In genomic region chr3:56800373-56801150, GRCh38 we compare ENCODE assay signal across 8 cellular contexts. TPM values are rescaled to one million over a fixed set of nuclear protein-coding genes. Genes with fewer than 3 reads are reported as not detected.
A peak's percentile ranks its signal among the peaks of the same experiment; 100 is the strongest.
DNase-seq lines count a peak whose midpoint lies in the region; ATAC-seq and TF ChIP-seq lines count a peak whose summit lies in the region.

No MANE protein-coding gene starts in this region.

- H3K4me3 ChIP-seq in Panc1 (ENCODE audit: low read depth in 2 of 2, low read length in 2 of 2) (peak overlapping the region; percentile 58 to 70), iPS-18a (ENCODE audit: low read length) (peak overlapping the region; percentile 75)

- DNase-seq in Panc1 (ENCODE audit: low read depth, low spot score): no peak
- peak; percentile 77 for DNase-seq in activated naive CD4-positive, alpha-beta T cell treated with anti-CD3 and anti-CD28 coated beads, Interleukin-2, amount 50 U/mL, for 16 hours
- peak; percentile 84 for DNase-seq in stimulated activated CD4-positive, alpha-beta T cell treated with anti-CD3 and anti-CD28 coated beads, Interleukin-15, amount 100 ng/mL, for 24 hours
- no peak for DNase-seq in NCI-H187 treated with DMSO at 0.1 percent for 48 hours (lab: John Stamatoyannopoulos, UW)
- no peak for DNase-seq in ureter (ENCODE audit: low spot score)
- DNase-seq in NCI-H446 (lab: John Stamatoyannopoulos, UW): no peak

- H3K27ac ChIP-seq in Panc1 (ENCODE audit: low read length) (peak overlapping the region; percentile 63; the same call in 1 of the 2 replicates), iPS-18a (ENCODE audit: low read length) (no peak overlapping the region)

- H3K9me3 ChIP-seq in Panc1 (ENCODE audit: control insufficient read depth, insufficient read depth, low read depth, low read length) (no peaks in the 10 kb centered on the region), iPS-18a (ENCODE audit: control insufficient read depth, low read depth, low read length) (no peaks in the 10 kb centered on the region)

- H3K27me3 ChIP-seq in Panc1 (ENCODE audit: control insufficient read depth, insufficient read depth, low read length) (no peaks in the 10 kb centered on the region), iPS-18a (ENCODE audit: control insufficient read depth, insufficient read depth, low read length) (peaks cover 13% of the 10 kb centered on the region)

- ATAC-seq in GM19351 (IDR thresholded peaks at IDR 0.05; ENCODE audit: unreplicated experiment) (peak; percentile 41), Panc1 (no peak)

- in situ Hi-C loops in Panc1 (cut with HindIII; ENCODE audit: low pct_unique_long_range_greater_than_20kb, low sequenced_read_pairs): no loop called here

- H3K4me1 ChIP-seq in Panc1 (ENCODE audit: control insufficient read depth, insufficient read depth, low read length): peaks cover 9% of the 10 kb centered on the region
- H3K4me1 ChIP-seq in iPS-18a (ENCODE audit: control insufficient read depth, low read depth, low read length): no peaks in the 10 kb centered on the region

- CTCF ChIA-PET in Panc1 (lab: Charles Lee): interaction anchor here (0.6 to 3.5 kb wide), 5 partner anchors 96 to 1106 kb away, joined by 4 to 22 read pairs (median 6); no protein-coding TSS in a partner anchor

- no peak overlapping the region for H3K9ac ChIP-seq in iPS-18a (ENCODE audit: low read length)

- TF ChIP-seq CTCF in Panc1 (IDR thresholded peaks at IDR 0.05): no peak

- POLR2A ChIA-PET in Panc1 (lab: Charles Lee): no interaction called here

- no TSS peak for BruUV-seq in Panc1 (replicated peaks; lab: Mats Ljungman, UMichigan)

- no peaks in the 10 kb centered on the region for H3K36me3 ChIP-seq in Panc1 (ENCODE audit: control insufficient read depth, insufficient read depth, low read length)
- no peaks in the 10 kb centered on the region for H3K36me3 ChIP-seq in iPS-18a (ENCODE audit: control insufficient read depth, low read depth, low read length)

- intact Hi-C loops in Panc1 (cut with micrococcal nuclease; ENCODE audit: unreplicated experiment): loop anchor here (5.0 kb wide), 1 partner anchor 187 kb away; no protein-coding TSS in a partner anchor

RNA-seq across cellular contexts. Expression of gene ARHGEF3, which starts 1.2 kb away (rescaled TPM):
- total RNA-seq in Panc1 (2021; ENCODE audit: unreplicated experiment): 19.8 TPM
- polyA plus RNA-seq in Panc1 (2012; ENCODE audit: insufficient read length): 14.3 TPM
- 50.0 TPM for total RNA-seq in ureter

Comparison
In these comparisons a context has a peak if more than half of its experiments do, and no peak if none do; other contexts are left out.
1. DNase-seq: peak in activated naive CD4-positive, alpha-beta T cell treated with anti-CD3 and anti-CD28 coated beads, Interleukin-2, amount 50 U/mL, for 16 hours (single experiment) and stimulated activated CD4-positive, alpha-beta T cell treated with anti-CD3 and anti-CD28 coated beads, Interleukin-15, amount 100 ng/mL, for 24 hours (single experiment); none in Panc1 (single experiment), NCI-H187 treated with DMSO at 0.1 percent for 48 hours (single experiment), ureter (single experiment) and NCI-H446 (0 of 2).